In the genomic region with DNA sequence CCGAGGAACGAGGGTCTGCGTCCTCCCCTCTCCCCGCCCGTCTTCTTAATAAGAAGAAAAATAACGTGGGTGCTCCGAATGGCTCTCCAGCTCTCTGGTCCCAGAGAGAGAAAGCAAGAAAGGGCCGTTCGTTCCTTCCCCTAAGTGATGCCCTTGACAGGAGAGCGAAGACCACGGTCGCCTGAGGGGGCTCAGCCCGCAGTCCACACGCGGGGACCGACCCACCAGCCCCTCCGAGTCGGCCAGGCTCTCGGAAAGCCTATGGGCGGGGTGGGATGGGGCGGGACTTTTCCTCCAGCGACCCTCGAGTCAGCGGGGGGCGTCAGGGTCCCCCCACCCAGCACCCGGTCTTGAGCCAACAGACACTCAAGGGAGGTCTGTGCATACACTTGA, we compare ENCODE assay signal across 9 cellular contexts. TPM values are rescaled to one million over a fixed set of nuclear protein-coding genes. Genes with fewer than 3 reads are reported as not detected.
DNase-seq lines count a peak whose midpoint lies in the region; ATAC-seq and TF ChIP-seq lines count a peak whose summit lies in the region.
"Had no signal": no experiment of that assay in that cellular context is flagged by ENCODE, and none has a peak within 500 bp of the region (broad histone marks: within the 10 kb centered on the region; RNA-seq: fewer than 3 reads in every experiment).

No MANE protein-coding gene starts in this region.

- POLR2A ChIA-PET in AG04450 (lab: Yijun Ruan, JAX) = interaction anchor here (0.7 kb wide), 1 partner anchor 83 kb away, joined by 4 read pairs; no protein-coding TSS in a partner anchor

- H3K4me1 Mint-ChIP-seq in chondrocyte (ENCODE audit: low read depth) = peaks cover 11% of the 10 kb centered on the region
- no peaks in the 10 kb centered on the region for H3K4me1 Mint-ChIP-seq in natural killer cell

- ATAC-seq in natural killer cell (peak in 2 of 3 donors; percentile 24 to 45), HG02642 (IDR thresholded peaks at IDR 0.05; ENCODE audit: poor library complexity, unreplicated experiment) (no peak), HG03175 (IDR thresholded peaks at IDR 0.05; ENCODE audit: unreplicated experiment) (no peak)

- no peaks in the 10 kb centered on the region for H3K27me3 ChIP-seq in AG04450 (ENCODE audit: control insufficient read depth, insufficient read depth, low read length)

- H3K36me3 Mint-ChIP-seq in chondrocyte (ENCODE audit: low read depth) = no peaks in the 10 kb centered on the region
- H3K36me3 Mint-ChIP-seq in natural killer cell = no peaks in the 10 kb centered on the region

- CTCF ChIA-PET in AG04450 (lab: Charles Lee) = no interaction called here

- no peak for DNase-seq in AG04450 (ENCODE audit: low read depth, low spot score)
- no peak for DNase-seq in HFF-Myc (ENCODE audit: extremely low read depth, low read depth)
- DNase-seq in chondrocyte (ENCODE audit: low spot score) = no peak
- DNase-seq in natural killer cell = no peak
- no peak for DNase-seq in cerebellar cortex (ENCODE audit: low spot score)
- no peak for DNase-seq in activated CD4-positive, CD25-positive, alpha-beta regulatory T cell (lab: John Stamatoyannopoulos, UW)
- DNase-seq: NCI-H187 had no signal

- intact Hi-C loops in natural killer cell (cut with micrococcal nuclease) = no loop called here

- no peaks in the 10 kb centered on the region for H3K9me3 ChIP-seq in AG04450 (ENCODE audit: control insufficient read depth, insufficient read depth, low read length)

- no peak for TF ChIP-seq CTCF in AG04450 (IDR thresholded peaks at IDR 0.05; ENCODE audit: low read depth, low read length)
- no peak for TF ChIP-seq CTCF in HFF-Myc (IDR thresholded peaks at IDR 0.05; ENCODE audit: low read depth, low read length, missing control alignments)
- no peak for TF ChIP-seq CTCF in chondrocyte (IDR thresholded peaks at IDR 0.05)
- TF ChIP-seq CTCF in natural killer cell (IDR thresholded peaks at IDR 0.05) = no peak

- H3K27ac Mint-ChIP-seq in chondrocyte (ENCODE audit: unreplicated experiment) (no peak overlapping the region), natural killer cell (no peak overlapping the region)

- H3K27me3 Mint-ChIP-seq in chondrocyte (ENCODE audit: low read depth) (no peaks in the 10 kb centered on the region), natural killer cell (ENCODE audit: low read depth in 2 of 2) (peaks cover 10 to 13% of the 10 kb centered on the region in 2 donors)

- H3K27ac ChIP-seq in AG04450 (ENCODE audit: low read depth, low read length) = no peak overlapping the region

- no peaks in the 10 kb centered on the region for H3K9me3 Mint-ChIP-seq in chondrocyte (ENCODE audit: low read depth)
- no peaks in the 10 kb centered on the region for H3K9me3 Mint-ChIP-seq in natural killer cell

- peak overlapping the region; percentile 65 for H3K4me3 Mint-ChIP-seq in chondrocyte (ENCODE audit: unreplicated experiment)
- peak overlapping the region; percentile 68 for H3K4me3 Mint-ChIP-seq in natural killer cell

- H3K4me3 ChIP-seq in AG04450 (ENCODE audit: low read depth, low read length) = peak overlapping the region; percentile 65
- peak overlapping the region; percentile 60 for H3K4me3 ChIP-seq in HFF-Myc (replicated peaks; ENCODE audit: low read depth, low read length)

RNA-seq across cellular contexts. Expression of a gene that starts 53.2 kb away (rescaled TPM):
- 19.2 and 27.3 TPM in 2 replicates for polyA plus RNA-seq in AG04450 (2011; rRNA removed)
- 36.2 and 44.8 TPM in 2 replicates for polyA minus RNA-seq in AG04450 (2011; rRNA and poly(A)+ RNA removed)
- total RNA-seq in chondrocyte (43.7 to 52.4 TPM (median 48.2 TPM) in 3 replicates), natural killer cell (10 to 100 TPM; 36.0 to 42.4 (median 39.5) TPM)

Comparison
In these comparisons a context has a peak if more than half of its experiments do, and no peak if none do; other contexts are left out.
1. ATAC-seq: peak in natural killer cell (2 of 3); none in HG02642 (single experiment) and HG03175 (single experiment).